34 cellular contexts compared by ENCODE assay signal in the genomic region with DNA sequence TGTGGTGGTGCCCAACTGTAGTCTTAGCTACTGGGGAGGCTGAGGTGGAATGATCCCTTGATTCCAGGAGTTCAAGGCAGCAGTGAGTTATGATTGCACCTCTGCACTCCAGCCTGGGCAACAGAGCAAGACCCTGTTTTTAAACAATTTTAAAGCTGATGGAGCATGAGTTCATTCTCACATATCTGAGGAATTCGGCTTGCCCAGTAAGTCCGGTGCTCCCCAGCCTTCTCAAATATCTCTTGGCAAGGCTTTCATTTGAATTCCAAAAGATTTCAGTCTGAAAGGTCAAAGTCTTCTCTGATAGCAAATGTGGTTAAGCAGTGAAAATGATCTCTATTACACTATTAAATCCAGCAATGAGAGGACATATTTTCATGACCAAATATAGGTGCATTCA. TPM values are rescaled to one million over a fixed set of nuclear protein-coding genes. Genes with fewer than 3 reads are reported as not detected.
DNase-seq lines count a peak whose midpoint lies in the region; ATAC-seq, FAIRE-seq and TF ChIP-seq lines count a peak whose summit lies in the region.
"Had no signal": no experiment of that assay in that cellular context is flagged by ENCODE, and none has a peak within 500 bp of the region (broad histone marks: within the 10 kb centered on the region; RNA-seq: fewer than 3 reads in every experiment).

No MANE protein-coding gene starts in this region.

- H2AFZ ChIP-seq in Karpas-422 (ENCODE audit: low read length): no peak overlapping the region

- FAIRE-seq in A549 (lab: Jason Lieb, UNC): no peak
- FAIRE-seq: A204.1, GM18507, GM19239, H54, RCC 7860 had no signal

- TF ChIP-seq EP300 in A549 (IDR thresholded peaks at IDR 0.05): no peak

- no peak for TF ChIP-seq CTCF in A549 (IDR thresholded peaks at IDR 0.05)

- H3K9me3 ChIP-seq in A549: no peaks in the 10 kb centered on the region
- H3K9me3 ChIP-seq in Karpas-422 (ENCODE audit: low read length): no peaks in the 10 kb centered on the region
- H3K9me3 ChIP-seq: heart left ventricle had no signal

- H3K9ac ChIP-seq in Karpas-422 (ENCODE audit: low read length): no peak overlapping the region

- no peaks in the 10 kb centered on the region for H3K36me3 ChIP-seq in Karpas-422 (ENCODE audit: insufficient read depth, low read length)
- H3K36me3 ChIP-seq: cardiac muscle cell, heart left ventricle had no signal

- peak in 1 of 2 experiments; percentile 5 for DNase-seq in A549 (ENCODE audit: low read depth in 1 of 2, low spot score in 1 of 2)
- peak; percentile 76 for DNase-seq in M059J (ENCODE audit: low read depth)
- peak; percentile 67 for DNase-seq in fibroblast of peridontal ligament (ENCODE audit: extremely low read depth)
- DNase-seq in myocyte (ENCODE audit: low read depth): peak; percentile 60
- DNase-seq in HUDEP-2 (lab: John Stamatoyannopoulos, UW; ENCODE audit: unreplicated experiment in 76 of 76): no peak
- no peak for DNase-seq in Karpas-422
- DNase-seq: activated CD4-positive, alpha-beta T cell treated with anti-CD3 and anti-CD28 coated beads for 36 hours; anterior cingulate cortex; CD4-positive, alpha-beta memory T cell; erythroblast; foreskin keratinocyte; heart left ventricle; Kasumi-1; kidney glomerular epithelial cell; mammary epithelial cell; MV-4-11; NCI-H1436; NCI-H2081 treated with DMSO at 0.1 percent for 48 hours; NCI-H774; nephron progenitor cell; SHP77 treated with DMSO at 0.1 percent for 48 hours; stimulated activated naive CD4-positive, alpha-beta T cell treated with Interleukin-2 at 50 U/mL for 16 hours; SW 1271 had no signal

- H3K9me2 ChIP-seq in Karpas-422 (replicated peaks; ENCODE audit: insufficient read depth, low read length): no peaks in the 10 kb centered on the region

- no peaks in the 10 kb centered on the region for H4K20me1 ChIP-seq in Karpas-422 (ENCODE audit: insufficient read depth, low read depth, low read length)

- TF ChIP-seq RAD21 in A549 (conservative IDR thresholded peaks at IDR 0.05 in 1 of 2, IDR thresholded peaks at IDR 0.05 in 1 of 2): no peak

- WGBS in A549 (ENCODE audit: missing lambda C conversion rate): 0% methylated on average over 2 of the region's 2 CpGs

- H3K4me3 ChIP-seq in A549 (no peak overlapping the region), Karpas-422 (ENCODE audit: low read length) (no peak overlapping the region)
- H3K4me3 ChIP-seq: cardiac muscle cell, coronary artery, heart left ventricle, smooth muscle cell had no signal

- ATAC-seq in A549: no peak
- no peak for ATAC-seq in GM18867 (IDR thresholded peaks at IDR 0.05; ENCODE audit: unreplicated experiment)
- ATAC-seq in GM19324 (IDR thresholded peaks at IDR 0.05; ENCODE audit: low FRiP score, unreplicated experiment): no peak
- ATAC-seq: activated CD4-positive, alpha-beta T cell treated with anti-CD3 and anti-CD28 coated beads for 36 hours; activated T-helper 17 cell treated with anti-CD3 and anti-CD28 coated beads, Interleukin-2, amount 50 U/mL, for 72 hours; foreskin keratinocyte; heart left ventricle had no signal

- no peak for TF ChIP-seq POLR2A in A549 (IDR thresholded peaks at IDR 0.05; ENCODE audit: low read length)

- POLR2A ChIA-PET in A549 (lab: Yijun Ruan, JAX): no interaction called here

- H3K27me3 ChIP-seq in Karpas-422 (ENCODE audit: low read length): no peaks in the 10 kb centered on the region
- H3K27me3 ChIP-seq: foreskin keratinocyte had no signal

- peak overlapping the region; percentile 65 to 81 for H3K27ac ChIP-seq in A549
- no peak overlapping the region for H3K27ac ChIP-seq in Karpas-422 (ENCODE audit: low read length)
- H3K27ac ChIP-seq: cardiac muscle cell, coronary artery, foreskin keratinocyte, heart left ventricle had no signal

- H3K4me2 ChIP-seq in A549 (peak overlapping the region; percentile 21), Karpas-422 (ENCODE audit: low read depth, low read length, poor library complexity, severe bottlenecking) (no peak overlapping the region)
- H3K4me2 ChIP-seq: smooth muscle cell had no signal

- H3K4me1 ChIP-seq in A549 (peaks cover 34% of the 10 kb centered on the region), Karpas-422 (ENCODE audit: low read length) (no peaks in the 10 kb centered on the region)
- H3K4me1 ChIP-seq: foreskin keratinocyte, heart left ventricle had no signal

- CTCF ChIA-PET in A549 (lab: Yijun Ruan, JAX): no interaction called here

- H3K79me2 ChIP-seq in Karpas-422 (ENCODE audit: low read length): no peaks in the 10 kb centered on the region

TF ChIP-seq in A549, 52 proteins besides CTCF, POLR2A, EP300 and RAD21:
- TF ChIP-seq NPAS2 (CRISPR knock-in tag; IDR thresholded peaks at IDR 0.05; ENCODE audit: borderline replicate concordance) (no peak), NR3C1 (IDR thresholded peaks at IDR 0.05) (no peak), CHD2 (IDR thresholded peaks at IDR 0.05; ENCODE audit: low read length, partially characterized antibody) (no peak), JUNB (IDR thresholded peaks at IDR 0.05) (no peak), CEBPB (IDR thresholded peaks at IDR 0.05) (no peak), HOXB5 (CRISPR knock-in tag; IDR thresholded peaks at IDR 0.05) (no peak), ZNF302 (CRISPR knock-in tag; IDR thresholded peaks at IDR 0.05) (no peak), HDAC2 (IDR thresholded peaks at IDR 0.05) (no peak), RNF2 (IDR thresholded peaks at IDR 0.05; ENCODE audit: borderline replicate concordance, low read depth) (no peak), MAFK (IDR thresholded peaks at IDR 0.05; ENCODE audit: partially characterized antibody) (no peak), ZC3H11A (IDR thresholded peaks at IDR 0.05) (no peak)
- TF ChIP-seq, protein P1, sequence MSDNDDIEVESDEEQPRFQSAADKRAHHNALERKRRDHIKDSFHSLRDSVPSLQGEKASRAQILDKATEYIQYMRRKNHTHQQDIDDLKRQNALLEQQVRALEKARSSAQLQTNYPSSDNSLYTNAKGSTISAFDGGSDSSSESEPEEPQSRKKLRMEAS (IDR thresholded peaks at IDR 0.05): no peak
- TF ChIP-seq, protein P2, sequence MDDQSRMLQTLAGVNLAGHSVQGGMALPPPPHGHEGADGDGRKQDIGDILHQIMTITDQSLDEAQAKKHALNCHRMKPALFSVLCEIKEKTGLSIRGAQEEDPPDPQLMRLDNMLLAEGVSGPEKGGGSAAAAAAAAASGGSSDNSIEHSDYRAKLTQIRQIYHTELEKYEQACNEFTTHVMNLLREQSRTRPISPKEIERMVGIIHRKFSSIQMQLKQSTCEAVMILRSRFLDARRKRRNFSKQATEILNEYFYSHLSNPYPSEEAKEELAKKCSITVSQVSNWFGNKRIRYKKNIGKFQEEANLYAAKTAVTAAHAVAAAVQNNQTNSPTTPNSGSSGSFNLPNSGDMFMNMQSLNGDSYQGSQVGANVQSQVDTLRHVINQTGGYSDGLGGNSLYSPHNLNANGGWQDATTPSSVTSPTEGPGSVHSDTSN (IDR thresholded peaks at IDR 0.05): no peak
- TF ChIP-seq, protein P3, sequence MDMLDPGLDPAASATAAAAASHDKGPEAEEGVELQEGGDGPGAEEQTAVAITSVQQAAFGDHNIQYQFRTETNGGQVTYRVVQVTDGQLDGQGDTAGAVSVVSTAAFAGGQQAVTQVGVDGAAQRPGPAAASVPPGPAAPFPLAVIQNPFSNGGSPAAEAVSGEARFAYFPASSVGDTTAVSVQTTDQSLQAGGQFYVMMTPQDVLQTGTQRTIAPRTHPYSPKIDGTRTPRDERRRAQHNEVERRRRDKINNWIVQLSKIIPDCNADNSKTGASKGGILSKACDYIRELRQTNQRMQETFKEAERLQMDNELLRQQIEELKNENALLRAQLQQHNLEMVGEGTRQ (IDR thresholded peaks at IDR 0.05): no peak
- TF ChIP-seq, protein P4, sequence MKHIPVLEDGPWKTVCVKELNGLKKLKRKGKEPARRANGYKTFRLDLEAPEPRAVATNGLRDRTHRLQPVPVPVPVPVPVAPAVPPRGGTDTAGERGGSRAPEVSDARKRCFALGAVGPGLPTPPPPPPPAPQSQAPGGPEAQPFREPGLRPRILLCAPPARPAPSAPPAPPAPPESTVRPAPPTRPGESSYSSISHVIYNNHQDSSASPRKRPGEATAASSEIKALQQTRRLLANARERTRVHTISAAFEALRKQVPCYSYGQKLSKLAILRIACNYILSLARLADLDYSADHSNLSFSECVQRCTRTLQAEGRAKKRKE (CRISPR knock-in tag; IDR thresholded peaks at IDR 0.05; ENCODE audit: low read depth): no peak
- TF ChIP-seq, protein P5, sequence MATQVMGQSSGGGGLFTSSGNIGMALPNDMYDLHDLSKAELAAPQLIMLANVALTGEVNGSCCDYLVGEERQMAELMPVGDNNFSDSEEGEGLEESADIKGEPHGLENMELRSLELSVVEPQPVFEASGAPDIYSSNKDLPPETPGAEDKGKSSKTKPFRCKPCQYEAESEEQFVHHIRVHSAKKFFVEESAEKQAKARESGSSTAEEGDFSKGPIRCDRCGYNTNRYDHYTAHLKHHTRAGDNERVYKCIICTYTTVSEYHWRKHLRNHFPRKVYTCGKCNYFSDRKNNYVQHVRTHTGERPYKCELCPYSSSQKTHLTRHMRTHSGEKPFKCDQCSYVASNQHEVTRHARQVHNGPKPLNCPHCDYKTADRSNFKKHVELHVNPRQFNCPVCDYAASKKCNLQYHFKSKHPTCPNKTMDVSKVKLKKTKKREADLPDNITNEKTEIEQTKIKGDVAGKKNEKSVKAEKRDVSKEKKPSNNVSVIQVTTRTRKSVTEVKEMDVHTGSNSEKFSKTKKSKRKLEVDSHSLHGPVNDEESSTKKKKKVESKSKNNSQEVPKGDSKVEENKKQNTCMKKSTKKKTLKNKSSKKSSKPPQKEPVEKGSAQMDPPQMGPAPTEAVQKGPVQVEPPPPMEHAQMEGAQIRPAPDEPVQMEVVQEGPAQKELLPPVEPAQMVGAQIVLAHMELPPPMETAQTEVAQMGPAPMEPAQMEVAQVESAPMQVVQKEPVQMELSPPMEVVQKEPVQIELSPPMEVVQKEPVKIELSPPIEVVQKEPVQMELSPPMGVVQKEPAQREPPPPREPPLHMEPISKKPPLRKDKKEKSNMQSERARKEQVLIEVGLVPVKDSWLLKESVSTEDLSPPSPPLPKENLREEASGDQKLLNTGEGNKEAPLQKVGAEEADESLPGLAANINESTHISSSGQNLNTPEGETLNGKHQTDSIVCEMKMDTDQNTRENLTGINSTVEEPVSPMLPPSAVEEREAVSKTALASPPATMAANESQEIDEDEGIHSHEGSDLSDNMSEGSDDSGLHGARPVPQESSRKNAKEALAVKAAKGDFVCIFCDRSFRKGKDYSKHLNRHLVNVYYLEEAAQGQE (IDR thresholded peaks at IDR 0.05): no peak

RNA-seq across cellular contexts. Expression of a gene that starts 27.9 kb away (rescaled TPM):
- polyA plus RNA-seq in A549 (2011; rRNA removed) (0.80 and 1.3 TPM in 2 replicates), A549 (2017; fragmentation: RNase III; extraction: RNeasy Plus Mini Kit Qiagen cat#74134 plus additional on column Dnase treatment) (1.4 to 1.8 TPM (median 1.6 TPM) in 3 replicates)
- polyA plus RNA-seq in A549 (2012; cell fraction: cytosol; rRNA removed): 0.18 and 0.26 TPM in 2 replicates
- 0.34 and 0.67 TPM in 2 replicates for polyA plus RNA-seq in A549 (2012; cell fraction: nucleus; rRNA removed)
- polyA minus RNA-seq in A549 (2011; rRNA and poly(A)+ RNA removed): 2.3 and 3.6 TPM in 2 replicates
- total RNA-seq in M059J (2014; rRNA removed; shearing (Covaris generic)): 11.7 and 22.9 TPM in 2 replicates
- total RNA-seq in myocyte: 7.5 and 10.7 TPM in 2 replicates
- 12.6 TPM for polyA plus RNA-seq in myocyte (2012)
- not detected in 2 replicates for total RNA-seq in Karpas-422 (2014; rRNA removed; shearing (Covaris generic); ENCODE audit: low replicate concordance)
- total RNA-seq: activated CD4-positive, alpha-beta T cell treated with anti-CD3 and anti-CD28 coated beads for 36 hours; activated T-helper 17 cell treated with anti-CD3 and anti-CD28 coated beads, Interleukin-2, amount 50 U/mL, for 72 hours; CD4-positive, alpha-beta memory T cell; foreskin keratinocyte had no signal
- polyA plus RNA-seq: CD4-positive, alpha-beta memory T cell; foreskin keratinocyte; mammary epithelial cell had no signal

Comparison
In these comparisons a context has a peak if more than half of its experiments do, and no peak if none do; other contexts are left out.
1. DNase-seq: peak in M059J (single experiment), fibroblast of peridontal ligament (single experiment) and myocyte (single experiment); none in HUDEP-2 (0 of 76) and Karpas-422 (single experiment).